9 cellular contexts compared by ENCODE assay signal in the genomic region with DNA sequence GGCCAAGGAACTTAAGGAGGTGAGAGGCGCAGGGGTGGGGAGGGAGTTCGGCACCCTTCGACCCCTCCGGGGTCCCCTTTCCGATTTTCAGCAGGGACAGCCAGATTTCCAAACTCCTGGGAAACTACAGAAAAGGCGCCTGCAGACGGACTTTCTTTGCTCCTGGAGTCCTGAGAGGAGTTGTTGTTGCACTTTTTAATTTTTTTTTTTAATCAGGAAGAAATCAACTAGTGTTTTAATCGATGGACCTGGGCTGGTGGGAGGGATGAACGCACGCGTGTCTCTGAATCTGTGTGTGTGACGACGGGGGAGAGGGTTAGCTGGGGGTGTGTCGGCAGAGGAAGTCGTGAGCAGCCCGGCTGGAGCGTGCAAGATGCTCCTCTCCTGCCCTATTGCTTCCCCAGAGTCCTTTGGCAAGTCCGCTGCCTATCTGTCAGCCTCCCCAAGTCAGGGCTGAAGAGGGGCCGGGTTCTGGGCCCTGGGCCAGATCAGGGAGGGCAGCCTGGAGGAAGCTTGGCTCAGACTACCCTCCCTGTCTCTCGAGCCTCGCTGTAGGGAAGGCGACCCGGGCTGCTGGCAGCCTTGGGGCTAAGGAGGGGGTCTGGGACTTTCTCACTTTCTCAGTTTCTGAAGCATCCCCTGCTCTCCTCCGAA. TPM values are rescaled to one million over a fixed set of nuclear protein-coding genes. Genes with fewer than 3 reads are reported as not detected.
DNase-seq lines count a peak whose midpoint lies in the region; ATAC-seq, FAIRE-seq and TF ChIP-seq lines count a peak whose summit lies in the region.
"Had no signal": no experiment of that assay in that cellular context is flagged by ENCODE, and none has a peak within 500 bp of the region (broad histone marks: within the 10 kb centered on the region; RNA-seq: fewer than 3 reads in every experiment).

No MANE protein-coding gene starts in this region.

- no peaks in the 10 kb centered on the region for H3K9me3 Mint-ChIP-seq in memory B cell
- H3K9me3 Mint-ChIP-seq: activated naive CD4-positive, alpha-beta T cell treated with anti-CD3 and anti-CD28 coated beads, Interleukin-2, amount 50 U/mL, for 72 hours had no signal

- H2BK12ac ChIP-seq in H1 (ENCODE audit: low read depth, low read length) = 0 out of 2 replicates have a peak overlapping the region, but pooled peaks have one; percentile 40

- no peak for TF ChIP-seq CTCF in H1 (IDR thresholded peaks at IDR 0.05; ENCODE audit: control extremely low read depth in 1 of 3, insufficient read depth in 1 of 3, low read depth in 1 of 3, low read length in 3 of 3)
- TF ChIP-seq CTCF in upper lobe of left lung (IDR thresholded peaks at IDR 0.05) = no peak

- peak overlapping the region in 1 of 4 experiments; percentile 52; a peak in 2 of 7 replicates for H3K9ac ChIP-seq in H1 (replicated peaks in 1 of 4; ENCODE audit: extremely low read depth in 1 of 4, low read depth in 3 of 4, low read length in 3 of 4)

- no peak for FAIRE-seq in H1 (lab: Jason Lieb, UNC)

- ATAC-seq in memory B cell (ENCODE audit: low read depth) (peak; percentile 30), upper lobe of left lung (ENCODE audit: low FRiP score in 2 of 2) (peak; percentile 73 to 75), HG03457 (IDR thresholded peaks at IDR 0.05; ENCODE audit: unreplicated experiment) (no peak)

- H3K79me1 ChIP-seq in H1 (ENCODE audit: low read depth, low read length) = no peaks in the 10 kb centered on the region

- peaks cover 2% of the 10 kb centered on the region for H3K27me3 Mint-ChIP-seq in memory B cell

- H3K4me1 Mint-ChIP-seq in memory B cell = peaks cover 22% of the 10 kb centered on the region

- H3K18ac ChIP-seq in H1 (ENCODE audit: extremely low read depth, low read length) = peak overlapping the region; percentile 85; the same call in 1 of the 2 replicates

- CTCF ChIA-PET in H1 (lab: Charles Lee; ENCODE audit: partially characterized antibody) = interaction anchor here (0.6 to 1.2 kb wide), 2 partner anchors 11 to 986 kb away, joined by 3 read pairs; no protein-coding TSS in a partner anchor

- H4K5ac ChIP-seq in H1 (ENCODE audit: insufficient read length, low read depth, low read length) = no peak overlapping the region

- H3K27me3 ChIP-seq in H1 (replicated peaks in 1 of 4; ENCODE audit: control insufficient read depth in 3 of 4, extremely low read depth in 1 of 4, insufficient read depth in 3 of 4, low read length in 3 of 4) = peaks cover 2 to 36% (median 24%) of the 10 kb centered on the region in 4 experiments
- H3K27me3 ChIP-seq in upper lobe of left lung = peaks cover 0 to 9% (median 2%) of the 10 kb centered on the region in 4 donors

- peak; percentile 10 for DNase-seq in SKM-1 (lab: John Stamatoyannopoulos, UW; ENCODE audit: unreplicated experiment)
- no peak for DNase-seq in SKM-1 treated with dmso at 0.1 percent for 144 hours (lab: John Stamatoyannopoulos, UW; ENCODE audit: unreplicated experiment)
- DNase-seq in RPMI8226 = peak; percentile 21
- no peak for DNase-seq in H1 (ENCODE audit: low read depth in 1 of 2, low spot score in 2 of 2)
- peak in 1 of 2 donors; percentile 16 for DNase-seq in memory B cell (ENCODE audit: low spot score in 2 of 2)
- DNase-seq in upper lobe of left lung = peak; percentile 33 to 72
- no peak for DNase-seq in stimulated activated CD4-positive, alpha-beta T cell treated with anti-CD3 and anti-CD28 coated beads, Interleukin-4, amount 100 ng/mL, for 4 hours

- no peak for TF ChIP-seq RAD21 in H1 (IDR thresholded peaks at IDR 0.05 in 1 of 2, conservative IDR thresholded peaks at IDR 0.05 in 1 of 2; ENCODE audit: low read depth in 2 of 2, low read length in 2 of 2)

- WGBS in H1 (ENCODE audit: extremely low coverage in 1 of 2, insufficient coverage in 1 of 2, insufficient read length in 1 of 2, insufficient replicate concordance in 2 of 2, low coverage in 1 of 2, low lambda C conversion rate in 2 of 2, missing lambda C conversion rate in 1 of 2), 2 experiments = 2% methylated on average over 24 of the region's 24 CpGs; no CpG with 5 or more reads in 1 of the 2 experiments
- 1 to 3% methylated on average over 14 to 21 of the region's 24 CpGs for WGBS in upper lobe of left lung, 2 donors

- no peak for TF ChIP-seq POLR2A in H1 (IDR thresholded peaks at IDR 0.05; ENCODE audit: control extremely low read depth in 1 of 2, low read depth in 2 of 2, low read length in 2 of 2)
- no peak for TF ChIP-seq POLR2A in upper lobe of left lung (IDR thresholded peaks at IDR 0.05)

- H2BK120ac ChIP-seq in H1 (replicated peaks; ENCODE audit: low read depth, low read length) = no peak overlapping the region

- H3K36me3 ChIP-seq in H1 (ENCODE audit: control insufficient read depth in 2 of 4, insufficient read depth in 4 of 4, low read length in 3 of 4) (no peaks in the 10 kb centered on the region), upper lobe of left lung (no peaks in the 10 kb centered on the region)

- H3K56ac ChIP-seq in H1 (replicated peaks; ENCODE audit: insufficient read length, low read depth, low read length) = no peak overlapping the region

- POLR2A ChIA-PET in H1 (lab: Charles Lee; ENCODE audit: partially characterized antibody) = interaction anchor here (0.6 to 0.9 kb wide), 2 partner anchors 19 to 401 kb away, joined by 3 read pairs; no protein-coding TSS in a partner anchor

- H2AK5ac ChIP-seq in H1 (ENCODE audit: low read depth, low read length) = no peak overlapping the region

- no peaks in the 10 kb centered on the region for H3K79me2 ChIP-seq in H1 (ENCODE audit: control insufficient read depth in 1 of 2, insufficient read depth in 2 of 2, low read length in 2 of 2)

- H3K4me2 ChIP-seq in H1 (ENCODE audit: insufficient read depth in 1 of 2, low read depth in 2 of 2, low read length in 2 of 2) = peak overlapping the region; percentile 81 to 93

- H2BK5ac ChIP-seq in H1 (ENCODE audit: low read depth, low read length) = no peak overlapping the region

- H4K91ac ChIP-seq in H1 (replicated peaks; ENCODE audit: insufficient read length, low read length) = no peak overlapping the region

- no peak overlapping the region for H2BK20ac ChIP-seq in H1 (ENCODE audit: low read length)

- H3K4me3 ChIP-seq in H1 (ENCODE audit: extremely low read depth in 1 of 4, insufficient read depth in 2 of 4, low read depth in 3 of 4, low read length in 4 of 4) (peak overlapping the region; percentile 48 to 66 (median 58)), upper lobe of left lung (peak overlapping the region; percentile 44 to 61 (median 50))

- no peak overlapping the region for H3K27ac ChIP-seq in H1 (ENCODE audit: low read depth, low read length)
- H3K27ac ChIP-seq in upper lobe of left lung = peak overlapping the region; percentile 16 to 79 (median 76)

- H3K4me3 Mint-ChIP-seq in memory B cell = peak overlapping the region; percentile 90

- peaks cover 16% of the 10 kb centered on the region for H3K23me2 ChIP-seq in H1 (ENCODE audit: low read depth, low read length)

- no peak overlapping the region for H3K23ac ChIP-seq in H1 (ENCODE audit: insufficient read length)

- H3K9me3 ChIP-seq in H1 (ENCODE audit: insufficient read depth in 2 of 2, low read depth in 1 of 2, low read length in 1 of 2) = no peaks in the 10 kb centered on the region
- no peaks in the 10 kb centered on the region for H3K9me3 ChIP-seq in upper lobe of left lung

- no peaks in the 10 kb centered on the region for H3K36me3 Mint-ChIP-seq in memory B cell

- no peaks in the 10 kb centered on the region for H4K20me1 ChIP-seq in H1 (replicated peaks in 1 of 2; ENCODE audit: control insufficient read depth in 1 of 2, insufficient read depth in 2 of 2, low read length in 2 of 2)

- H2BK15ac ChIP-seq in H1 (ENCODE audit: low read length) = no peak overlapping the region; the same call in 1 of the 2 replicates

- H3K4ac ChIP-seq in H1 (replicated peaks; ENCODE audit: insufficient read length, low read depth, low read length) = peak overlapping the region; percentile 8

- peak overlapping the region; percentile 81 for H4K8ac ChIP-seq in H1 (ENCODE audit: extremely low read depth, insufficient read depth, low read length)

- TF ChIP-seq EP300 in H1 (IDR thresholded peaks at IDR 0.05; ENCODE audit: borderline replicate concordance in 1 of 2, low read depth in 2 of 2, low read length in 2 of 2) (no peak), upper lobe of left lung (IDR thresholded peaks at IDR 0.05) (no peak)

- H3K14ac ChIP-seq in H1 (ENCODE audit: insufficient read length) = no peak overlapping the region

- peak overlapping the region; percentile 96 for H2AFZ ChIP-seq in H1 (ENCODE audit: low read length)

- H3K27ac Mint-ChIP-seq in memory B cell = peak overlapping the region; percentile 45
- H3K27ac Mint-ChIP-seq: activated naive CD4-positive, alpha-beta T cell treated with anti-CD3 and anti-CD28 coated beads, Interleukin-2, amount 50 U/mL, for 72 hours had no signal

- H3K4me1 ChIP-seq in H1 (replicated peaks in 1 of 4; ENCODE audit: control insufficient read depth in 3 of 4, insufficient read depth in 4 of 4, low read length in 3 of 4) (peaks cover 0 to 11% (median 1%) of the 10 kb centered on the region in 4 experiments; a peak in 3 of 7 replicates), upper lobe of left lung (peaks cover 8 to 20% (median 12%) of the 10 kb centered on the region in 4 donors)

TF ChIP-seq in H1, 55 proteins besides CTCF, POLR2A, EP300 and RAD21:
- TF ChIP-seq EZH2 (IDR thresholded peaks at IDR 0.05; ENCODE audit: low read depth, low read length, severe bottlenecking) (peak; percentile 37), SAP30 (IDR thresholded peaks at IDR 0.05; ENCODE audit: insufficient read depth, insufficient replicate concordance, low read length) (peak; percentile 77), POU5F1 (IDR thresholded peaks at IDR 0.05; ENCODE audit: low read depth, low read length) (no peak), SIN3A (conservative IDR thresholded peaks at IDR 0.05 in 1 of 2, IDR thresholded peaks at IDR 0.05 in 1 of 2; ENCODE audit: low read depth in 1 of 2, low read length in 2 of 2) (peak in 1 of 2 experiments; percentile 18; a peak in 1 of 4 replicates), SUZ12 (IDR thresholded peaks at IDR 0.05; ENCODE audit: low read length) (peak; percentile 37; the same call in 1 of the 2 replicates), CTBP2 (IDR thresholded peaks at IDR 0.05; ENCODE audit: borderline replicate concordance, insufficient read depth, insufficient read length, low read length) (no peak)

RNA-seq across cellular contexts. Expression of a gene that starts 0.7 kb away (rescaled TPM):
- 0.73 and 1.0 TPM in 2 replicates for total RNA-seq in H1 (2021; fragmentation: NEBNext Ultra II Directional; extraction: Animal tissue kit (Norgen Biotek cat#: 25700))
- polyA plus RNA-seq in H1 (2011; rRNA removed) = 1.3 and 1.6 TPM in 2 replicates
- polyA plus RNA-seq in H1 (2011; cell fraction: cytosol; rRNA removed) = 1.9 TPM
- polyA plus RNA-seq in H1 (2011; cell fraction: nucleus; rRNA removed) = 1.5 TPM
- polyA plus RNA-seq in H1 (2012, experiment 1 of 2) = 1.0 to 2.0 TPM (median 1.5 TPM) in 4 replicates
- polyA plus RNA-seq in H1 (2012, experiment 2 of 2) = 0.67 TPM
- polyA plus RNA-seq in H1 (2013, experiment 1 of 2) = 0.53 TPM
- 0.59 TPM for polyA plus RNA-seq in H1 (2013, experiment 2 of 2)
- polyA minus RNA-seq in H1 (2011; rRNA and poly(A)+ RNA removed) = 1.1 and 3.0 TPM in 2 replicates
- polyA minus RNA-seq in H1 (2011; cell fraction: cytosol; rRNA and poly(A)+ RNA removed) = not detected
- 4.4 TPM for polyA minus RNA-seq in H1 (2011; cell fraction: nucleus; rRNA and poly(A)+ RNA removed)
- total RNA-seq in upper lobe of left lung = 1 to 10 TPM; 1.7 to 5.2 (median 3.7) TPM
- total RNA-seq: activated naive CD4-positive, alpha-beta T cell treated with anti-CD3 and anti-CD28 coated beads, Interleukin-2, amount 50 U/mL, for 72 hours had no signal

Comparison
In these comparisons a context has a peak if more than half of its experiments do, and no peak if none do; other contexts are left out.
1. DNase-seq: peak in SKM-1 (single experiment), RPMI8226 (single experiment) and upper lobe of left lung (2 of 2); none in SKM-1 treated with dmso at 0.1 percent for 144 hours (single experiment), H1 (0 of 2) and stimulated activated CD4-positive, alpha-beta T cell treated with anti-CD3 and anti-CD28 coated beads, Interleukin-4, amount 100 ng/mL, for 4 hours (0 of 2).